22 cellular contexts compared by ENCODE assay signal in genomic region chr5:133124891-133125290, GRCh38.
"Had no signal": no experiment of that assay in that cellular context is flagged by ENCODE, and none has a peak within 500 bp of the region (broad histone marks: within the 10 kb centered on the region; RNA-seq: fewer than 3 reads in every experiment).

No MANE protein-coding gene starts in this region.

- H3K27me3 Mint-ChIP-seq: dendritic cell treated with granulocyte-macrophage colony-stimulating factor and Interleukin-4, amounts not matched to agents 40 ng/mL and 50 ng/mL, for 4 days; stimulated activated naive CD8-positive, alpha-beta T cell treated with anti-CD3 and anti-CD28 coated beads, Interleukin-15, Interleukin-2, amounts not matched to agents 100 ng/mL and 50 ng/mL, for 24 hours had no signal

- H3K4me3 ChIP-seq: cardiac muscle cell, heart right ventricle, lung, right lobe of liver, spleen, thoracic aorta, transverse colon had no signal

- H3K4me3 Mint-ChIP-seq: dendritic cell treated with granulocyte-macrophage colony-stimulating factor and Interleukin-4, amounts not matched to agents 40 ng/mL and 50 ng/mL, for 4 days; effector memory CD8-positive, alpha-beta T cell; stimulated activated memory B cell treated with anti-CD40 and anti-IgM and Interleukin-4, amounts not matched to agents 10 μg/mL and 1 μg/mL and 100 μg/mL, for 72 hours; stimulated activated naive CD8-positive, alpha-beta T cell treated with anti-CD3 and anti-CD28 coated beads, Interleukin-15, Interleukin-2, amounts not matched to agents 100 ng/mL and 50 ng/mL, for 24 hours had no signal

- H3K36me3 ChIP-seq: cardiac muscle cell, heart right ventricle, neutrophil, right lobe of liver, spleen, thoracic aorta, transverse colon had no signal

- H3K27me3 ChIP-seq: cardiac muscle cell, heart right ventricle, neutrophil, right lobe of liver, spleen, transverse colon had no signal

- H3K27ac Mint-ChIP-seq: dendritic cell treated with granulocyte-macrophage colony-stimulating factor and Interleukin-4, amounts not matched to agents 40 ng/mL and 50 ng/mL, for 4 days; effector memory CD8-positive, alpha-beta T cell; progenitor cell of endocrine pancreas; stimulated activated memory B cell treated with anti-CD40 and anti-IgM and Interleukin-4, amounts not matched to agents 10 μg/mL and 1 μg/mL and 100 μg/mL, for 72 hours; stimulated activated naive CD8-positive, alpha-beta T cell treated with anti-CD3 and anti-CD28 coated beads, Interleukin-15, Interleukin-2, amounts not matched to agents 100 ng/mL and 50 ng/mL, for 24 hours had no signal

- DNase-seq: cerebellar nuclear complex; effector memory CD8-positive, alpha-beta T cell; foreskin melanocyte; heart right ventricle; hypothalamus; left ventricle myocardium superior; mesenchymal stem cell; naive B cell; right lobe of liver; spleen; stimulated activated CD4-positive, alpha-beta T cell treated with anti-CD3 and anti-CD28 coated beads, Interleukin-15, amount 100 ng/mL, for 24 hours; stimulated activated CD4-positive, alpha-beta T cell treated with anti-CD3 and anti-CD28 coated beads, Interleukin-1b, Interleukin-23, amount 100 ng/mL, for 48 hours; stimulated activated CD4-positive, alpha-beta T cell treated with anti-CD3 and anti-CD28 coated beads, Interleukin-4, amount 100 ng/mL, for 24 hours; transverse colon had no signal

- H3K9me3 ChIP-seq: heart right ventricle, neutrophil, right lobe of liver, spleen, thoracic aorta, transverse colon had no signal

- H3K27ac ChIP-seq: cardiac muscle cell, heart right ventricle, neutrophil, right lobe of liver, spleen, thoracic aorta, transverse colon had no signal

- H3K4me1 ChIP-seq: right lobe of liver had no signal

- H3K9me3 Mint-ChIP-seq: dendritic cell treated with granulocyte-macrophage colony-stimulating factor and Interleukin-4, amounts not matched to agents 40 ng/mL and 50 ng/mL, for 4 days; effector memory CD8-positive, alpha-beta T cell; naive B cell; stimulated activated memory B cell treated with anti-CD40 and anti-IgM and Interleukin-4, amounts not matched to agents 10 μg/mL and 1 μg/mL and 100 μg/mL, for 72 hours; stimulated activated naive CD8-positive, alpha-beta T cell treated with anti-CD3 and anti-CD28 coated beads, Interleukin-15, Interleukin-2, amounts not matched to agents 100 ng/mL and 50 ng/mL, for 24 hours had no signal

- ATAC-seq: effector memory CD8-positive, alpha-beta T cell; left ventricle myocardium superior; right lobe of liver; stimulated activated memory B cell treated with anti-CD40 and anti-IgM and Interleukin-4, amounts not matched to agents 10 μg/mL and 1 μg/mL and 100 μg/mL, for 72 hours had no signal

- H3K36me3 Mint-ChIP-seq: naive B cell; stimulated activated memory B cell treated with anti-CD40 and anti-IgM and Interleukin-4, amounts not matched to agents 10 μg/mL and 1 μg/mL and 100 μg/mL, for 72 hours had no signal
